ENCODE assay signal across 8 cellular contexts in genomic region chr2:113198790-113199612, GRCh38.
DNase-seq lines count a peak whose midpoint lies in the region; ATAC-seq, FAIRE-seq and TF ChIP-seq lines count a peak whose summit lies in the region.

No MANE protein-coding gene starts in this region.

- H3K27me3 ChIP-seq in RWPE2 (ENCODE audit: insufficient read depth, poor library complexity, severe bottlenecking) (no peaks in the 10 kb centered on the region), neuron (ENCODE audit: insufficient read depth, low read length) (peaks cover 10% of the 10 kb centered on the region)

- H3K36me3 ChIP-seq in RWPE2 (ENCODE audit: low read depth) (no peaks in the 10 kb centered on the region), neuron (ENCODE audit: insufficient read depth, low read length) (no peaks in the 10 kb centered on the region)

- peak; percentile 48 for FAIRE-seq in GM19239 (lab: Jason Lieb, UNC)

- peak; percentile 83 for ATAC-seq in RWPE2 (ENCODE audit: low read depth)

- no peak for DNase-seq in AG09319 (ENCODE audit: extremely low read depth, low read depth)
- DNase-seq in GM19239 (ENCODE audit: insufficient read length, low spot score) = peak; percentile 78
- peak; percentile 85 for DNase-seq in HK-2 (ENCODE audit: unreplicated experiment)
- DNase-seq in RWPE2 (ENCODE audit: low spot score) = peak; percentile 82
- peak; percentile 84 for DNase-seq in activated naive CD4-positive, alpha-beta T cell treated with Interleukin-2 at 50 U/mL for 16 hours
- peak; percentile 65 for DNase-seq in foreskin melanocyte
- DNase-seq in stromal cell of bone marrow (ENCODE audit: low read depth) = peak; percentile 37

- TF ChIP-seq CTCF in AG09319 (IDR thresholded peaks at IDR 0.05; ENCODE audit: low read depth, low read length) = peak; percentile 59
- peak; percentile 97 for TF ChIP-seq CTCF in RWPE2 (IDR thresholded peaks at IDR 0.05; ENCODE audit: poor library complexity, severe bottlenecking)

- H2AFZ ChIP-seq in neuron (ENCODE audit: low read depth, low read length) = peak overlapping the region; percentile 100

- peak overlapping the region; percentile 68 for H3K27ac ChIP-seq in RWPE2 (ENCODE audit: poor library complexity, severe bottlenecking)

- H3K4me1 ChIP-seq in RWPE2 (ENCODE audit: insufficient read depth, poor library complexity, severe bottlenecking) (peaks cover 12% of the 10 kb centered on the region), neuron (ENCODE audit: insufficient read depth, low read length) (peaks cover 12% of the 10 kb centered on the region)

- H3K9me3 ChIP-seq in RWPE2 (ENCODE audit: severe bottlenecking) (no peaks in the 10 kb centered on the region), neuron (ENCODE audit: low read length) (no peaks in the 10 kb centered on the region)

- H3K4me3 ChIP-seq in RWPE2 (ENCODE audit: severe bottlenecking) = peak overlapping the region; percentile 66
- H3K4me3 ChIP-seq in neuron (ENCODE audit: low read length) = peak overlapping the region; percentile 64
